ENCODE assay signal across 17 cellular contexts in the genomic region with DNA sequence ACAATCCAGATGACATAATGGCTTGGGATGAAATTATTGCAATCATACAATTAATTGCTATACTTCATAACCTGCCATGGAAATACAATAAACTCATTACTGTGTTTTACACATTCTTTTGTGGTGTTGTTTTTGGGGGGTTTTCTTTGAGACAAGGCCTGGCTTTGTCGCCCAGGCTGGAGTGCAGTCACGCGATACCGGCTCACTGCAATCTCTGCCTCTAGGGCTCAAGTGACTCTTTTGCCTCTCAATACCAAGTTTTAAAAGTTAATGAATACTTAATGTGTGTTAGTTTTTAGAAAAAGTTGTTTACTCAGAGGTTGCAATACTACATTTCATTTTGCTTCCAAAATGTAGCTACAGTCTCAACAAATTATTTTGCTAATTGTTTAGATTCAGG.
"Had no signal": no experiment of that assay in that cellular context is flagged by ENCODE, and none has a peak within 500 bp of the region (broad histone marks: within the 10 kb centered on the region; RNA-seq: fewer than 3 reads in every experiment).

No MANE protein-coding gene starts in this region.

- H3K4me3 Mint-ChIP-seq: effector memory CD8-positive, alpha-beta T cell; immature natural killer cell; naive thymus-derived CD8-positive, alpha-beta T cell; stimulated activated memory B cell treated with anti-CD40 and anti-IgM and Interleukin-4, amounts not matched to agents 10 μg/mL and 1 μg/mL and 100 μg/mL, for 72 hours; stimulated activated naive CD8-positive, alpha-beta T cell treated with anti-CD3 and anti-CD28 coated beads, Interleukin-15, Interleukin-2, amounts not matched to agents 100 ng/mL and 50 ng/mL, for 24 hours had no signal

- ATAC-seq: effector memory CD8-positive, alpha-beta T cell; left colon; mucosa of descending colon; naive thymus-derived CD8-positive, alpha-beta T cell; right lobe of liver; stimulated activated memory B cell treated with anti-CD40 and anti-IgM and Interleukin-4, amounts not matched to agents 10 μg/mL and 1 μg/mL and 100 μg/mL, for 72 hours had no signal

- H3K9ac ChIP-seq: parathyroid adenoma had no signal

- H3K9me3 ChIP-seq: esophagus squamous epithelium, mucosa of descending colon, prostate gland, right lobe of liver, testis had no signal

- H3K79me2 ChIP-seq: parathyroid adenoma had no signal

- H3K4me1 Mint-ChIP-seq: immature natural killer cell; naive thymus-derived CD8-positive, alpha-beta T cell; stimulated activated memory B cell treated with anti-CD40 and anti-IgM and Interleukin-4, amounts not matched to agents 10 μg/mL and 1 μg/mL and 100 μg/mL, for 72 hours had no signal

- H3K36me3 Mint-ChIP-seq: immature natural killer cell; naive thymus-derived CD8-positive, alpha-beta T cell; stimulated activated memory B cell treated with anti-CD40 and anti-IgM and Interleukin-4, amounts not matched to agents 10 μg/mL and 1 μg/mL and 100 μg/mL, for 72 hours had no signal

- H3K36me3 ChIP-seq: esophagus squamous epithelium, prostate gland, right lobe of liver, tibial nerve had no signal

- H3K27ac Mint-ChIP-seq: effector memory CD8-positive, alpha-beta T cell; immature natural killer cell; naive thymus-derived CD8-positive, alpha-beta T cell; stimulated activated memory B cell treated with anti-CD40 and anti-IgM and Interleukin-4, amounts not matched to agents 10 μg/mL and 1 μg/mL and 100 μg/mL, for 72 hours; stimulated activated naive CD8-positive, alpha-beta T cell treated with anti-CD3 and anti-CD28 coated beads, Interleukin-15, Interleukin-2, amounts not matched to agents 100 ng/mL and 50 ng/mL, for 24 hours had no signal

- DNase-seq: effector memory CD8-positive, alpha-beta T cell; esophagus squamous epithelium; foreskin fibroblast; immature natural killer cell; kidney; left colon; mucosa of descending colon; naive thymus-derived CD8-positive, alpha-beta T cell; retina; right lobe of liver; stimulated activated CD4-positive, alpha-beta T cell treated with anti-CD3 and anti-CD28 coated beads, Interleukin-4, amount 100 ng/mL, for 24 hours; testis had no signal

- H3K4me3 ChIP-seq: esophagus squamous epithelium, mucosa of descending colon, prostate gland, right lobe of liver, testis, tibial nerve had no signal

- H3K4me1 ChIP-seq: esophagus squamous epithelium, parathyroid adenoma, prostate gland, right lobe of liver, testis, tibial nerve had no signal

- FAIRE-seq: kidney had no signal

- H3K27me3 ChIP-seq: esophagus squamous epithelium, right lobe of liver, testis, tibial nerve had no signal

- H3K27ac ChIP-seq: esophagus squamous epithelium, parathyroid adenoma, prostate gland, right lobe of liver, testis, tibial nerve had no signal

- H3K9me3 Mint-ChIP-seq: effector memory CD8-positive, alpha-beta T cell; stimulated activated naive CD8-positive, alpha-beta T cell treated with anti-CD3 and anti-CD28 coated beads, Interleukin-15, Interleukin-2, amounts not matched to agents 100 ng/mL and 50 ng/mL, for 24 hours had no signal

- H3K27me3 Mint-ChIP-seq: effector memory CD8-positive, alpha-beta T cell; naive thymus-derived CD8-positive, alpha-beta T cell; stimulated activated memory B cell treated with anti-CD40 and anti-IgM and Interleukin-4, amounts not matched to agents 10 μg/mL and 1 μg/mL and 100 μg/mL, for 72 hours; stimulated activated naive CD8-positive, alpha-beta T cell treated with anti-CD3 and anti-CD28 coated beads, Interleukin-15, Interleukin-2, amounts not matched to agents 100 ng/mL and 50 ng/mL, for 24 hours had no signal

- H2AFZ ChIP-seq: parathyroid adenoma had no signal
